8 cellular contexts compared by ENCODE assay signal in the genomic region with DNA sequence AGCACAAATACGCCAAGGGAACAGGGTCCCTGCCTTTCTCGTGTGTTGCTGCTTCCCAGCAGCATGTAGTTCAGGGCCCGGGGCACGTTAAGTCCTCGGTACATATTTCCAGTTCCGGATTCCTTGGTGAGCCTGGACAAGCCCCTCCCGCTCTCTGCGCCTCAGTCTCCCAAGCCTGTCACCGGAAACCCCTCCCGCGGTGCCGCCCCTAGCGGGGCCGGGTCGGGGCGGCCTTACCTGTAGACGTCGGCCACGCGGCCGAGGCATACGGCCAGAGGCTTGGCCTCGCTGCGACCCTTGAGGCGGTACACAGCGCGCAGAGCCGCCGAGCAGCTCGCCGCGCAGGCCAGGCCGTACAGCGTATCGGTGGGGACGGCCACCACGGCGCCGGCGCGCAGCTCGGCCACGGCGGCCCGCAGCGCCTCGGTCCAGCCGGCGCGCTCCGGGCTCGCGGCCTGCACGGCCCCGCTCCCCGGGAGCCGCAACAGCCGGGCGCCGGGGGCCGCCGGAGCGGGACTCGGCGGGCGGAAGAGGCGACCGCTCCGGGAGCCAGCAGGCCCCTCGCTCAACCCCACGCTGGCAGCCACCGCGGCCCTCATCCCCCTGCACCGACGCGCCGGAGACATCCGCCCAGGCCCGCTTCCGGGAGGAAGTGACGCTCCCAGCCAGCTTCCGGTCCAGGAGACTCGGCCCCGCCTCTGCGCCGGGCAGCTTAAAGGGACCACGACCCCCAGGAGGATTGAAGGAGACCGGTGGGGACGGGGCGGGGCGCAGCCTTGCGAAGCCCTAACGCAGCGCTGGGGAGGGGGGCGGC. TPM values are rescaled to one million over a fixed set of nuclear protein-coding genes. Genes with fewer than 3 reads are reported as not detected.
DNase-seq lines count a peak whose midpoint lies in the region; ATAC-seq and TF ChIP-seq lines count a peak whose summit lies in the region.

A gene (plus strand): TSS at position 236 of the 814 bp plus-strand sequence. CDS start 615 bp downstream, outside the sequence.
A gene with protein sequence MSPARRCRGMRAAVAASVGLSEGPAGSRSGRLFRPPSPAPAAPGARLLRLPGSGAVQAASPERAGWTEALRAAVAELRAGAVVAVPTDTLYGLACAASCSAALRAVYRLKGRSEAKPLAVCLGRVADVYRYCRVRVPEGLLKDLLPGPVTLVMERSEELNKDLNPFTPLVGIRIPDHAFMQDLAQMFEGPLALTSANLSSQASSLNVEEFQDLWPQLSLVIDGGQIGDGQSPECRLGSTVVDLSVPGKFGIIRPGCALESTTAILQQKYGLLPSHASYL (minus strand): TSS at position 654 of the 814 bp plus-strand sequence. CDS start 28 bp downstream, at position 626.

- peak; percentile 9 to 69 for TF ChIP-seq POLR2A in suprapubic skin (IDR thresholded peaks at IDR 0.05)

- H3K36me3 Mint-ChIP-seq in HFFc6 (ENCODE audit: low read depth): peaks cover 22% of the 10 kb centered on the region
- peaks cover 19 to 34% of the 10 kb centered on the region in 2 donors for H3K36me3 Mint-ChIP-seq in activated naive CD4-positive, alpha-beta T cell treated with anti-CD3 and anti-CD28 coated beads, Interleukin-2, amount 50 U/mL, for 72 hours

- H3K4me3 ChIP-seq in suprapubic skin: peak within 1 kb of the TSS; percentile 99

- peaks cover 39% of the 10 kb centered on the region for H3K4me1 ChIP-seq in suprapubic skin

- DNase-seq in GM04503 (ENCODE audit: low read depth) (peak; percentile 57), HFFc6 (peak; percentile 87), NCI-H1092 (lab: John Stamatoyannopoulos, UW) (peak; percentile 97), SKM-1 (lab: John Stamatoyannopoulos, UW; ENCODE audit: unreplicated experiment) (peak; percentile 83), glomerular endothelial cell (ENCODE audit: extremely low read depth, low read depth, low spot score) (no peak), occipital lobe (lab: John Stamatoyannopoulos, UW) (peak; percentile 91), suprapubic skin (ENCODE audit: low spot score in 2 of 2) (peak; percentile 96 to 98)
- DNase-seq in activated naive CD4-positive, alpha-beta T cell treated with anti-CD3 and anti-CD28 coated beads, Interleukin-2, amount 50 U/mL, for 72 hours (ENCODE audit: low spot score in 2 of 2): peak; percentile 88 to 92

- H3K4me1 Mint-ChIP-seq in HFFc6 (ENCODE audit: low read depth): peaks cover 20% of the 10 kb centered on the region

- no peaks in the 10 kb centered on the region for H3K27me3 ChIP-seq in suprapubic skin

- no peaks in the 10 kb centered on the region for H3K9me3 ChIP-seq in suprapubic skin

- ATAC-seq in activated naive CD4-positive, alpha-beta T cell treated with anti-CD3 and anti-CD28 coated beads, Interleukin-2, amount 50 U/mL, for 72 hours: peak; percentile 95

- WGBS in suprapubic skin: 0% methylated on average over 29 of the region's 95 CpGs

- H3K27ac Mint-ChIP-seq in HFFc6: peak within 1 kb of the TSS; percentile 93
- peak within 1 kb of the TSS; percentile 95 to 98 for H3K27ac Mint-ChIP-seq in activated naive CD4-positive, alpha-beta T cell treated with anti-CD3 and anti-CD28 coated beads, Interleukin-2, amount 50 U/mL, for 72 hours

- peak within 1 kb of the TSS; percentile 95 for H3K27ac ChIP-seq in suprapubic skin

- peaks cover 38% of the 10 kb centered on the region for H3K36me3 ChIP-seq in suprapubic skin

- peak within 1 kb of the TSS; percentile 95 for H3K4me3 Mint-ChIP-seq in HFFc6

- TF ChIP-seq CTCF in HFFc6 (IDR thresholded peaks at IDR 0.05): 0 out of 2 replicates have a peak, but pooled peaks have one; percentile 11
- no peak for TF ChIP-seq CTCF in suprapubic skin (IDR thresholded peaks at IDR 0.05)

- no peak for TF ChIP-seq EP300 in suprapubic skin (IDR thresholded peaks at IDR 0.05)

- no peaks in the 10 kb centered on the region for H3K9me3 Mint-ChIP-seq in HFFc6
- H3K9me3 Mint-ChIP-seq in activated naive CD4-positive, alpha-beta T cell treated with anti-CD3 and anti-CD28 coated beads, Interleukin-2, amount 50 U/mL, for 72 hours: no peaks in the 10 kb centered on the region

- peaks cover 6% of the 10 kb centered on the region for H3K27me3 Mint-ChIP-seq in HFFc6 (ENCODE audit: insufficient read depth)

RNA-seq across cellular contexts. Expression of the first gene that starts in this region (rescaled TPM):
- total RNA-seq in HFFc6 (2021; fragmentation: NEBNext Ultra II Directional; extraction: Animal tissue kit (Norgen Biotek cat#: 25700)): 10 to 100 TPM; 60.6 to 97.1 (median 68.2) TPM
- 10 to 100 TPM; 18.8 to 21.4 TPM for total RNA-seq in activated naive CD4-positive, alpha-beta T cell treated with anti-CD3 and anti-CD28 coated beads, Interleukin-2, amount 50 U/mL, for 72 hours
- 74.4 and 113 TPM in 2 replicates for total RNA-seq in glomerular endothelial cell
- total RNA-seq in occipital lobe: 10.3 TPM
- total RNA-seq in suprapubic skin: 10 to 100 TPM; 27.7 to 54.5 (median 41.2) TPM

RNA-seq across cellular contexts. Expression of the second gene that starts in this region (rescaled TPM):
- total RNA-seq in HFFc6 (2021; fragmentation: NEBNext Ultra II Directional; extraction: Animal tissue kit (Norgen Biotek cat#: 25700)): 10 to 100 TPM; 17.5 to 22.7 (median 20.4) TPM
- total RNA-seq in activated naive CD4-positive, alpha-beta T cell treated with anti-CD3 and anti-CD28 coated beads, Interleukin-2, amount 50 U/mL, for 72 hours: 10 to 100 TPM; 25.7 to 39.3 TPM
- total RNA-seq in glomerular endothelial cell (19.6 and 22.1 TPM in 2 replicates), occipital lobe (14.3 TPM), suprapubic skin (10 to 100 TPM; 13.1 to 41.7 (median 26.1) TPM)
